Comparison of ENCODE assay signal across 19 cellular contexts in the genomic region with DNA sequence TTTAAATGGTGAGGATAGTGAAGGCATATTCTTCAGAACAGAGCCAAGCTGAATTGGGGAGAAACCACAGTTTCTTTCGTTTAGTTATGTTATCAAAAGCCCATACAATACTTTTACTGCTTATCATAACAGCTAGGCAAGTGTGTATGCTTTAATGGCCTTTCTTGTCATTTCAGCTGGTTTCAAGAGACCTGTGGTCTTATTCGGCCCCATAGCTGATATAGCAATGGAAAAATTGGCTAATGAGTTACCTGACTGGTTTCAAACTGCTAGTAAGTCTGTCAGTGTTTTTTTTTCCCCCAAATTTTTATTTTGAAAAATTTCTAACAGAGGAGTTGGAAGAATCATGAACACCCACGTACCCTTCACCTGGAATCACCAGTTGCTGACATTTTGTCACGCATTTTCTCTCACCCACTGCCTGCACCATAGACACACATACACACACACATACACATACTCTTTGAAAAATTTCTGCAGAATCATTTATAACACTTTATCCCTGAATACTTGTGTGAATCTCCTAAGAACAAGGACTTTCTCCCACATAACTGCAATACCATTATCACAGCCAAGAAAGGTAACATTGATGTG.
DNase-seq lines count a peak whose midpoint lies in the region; ATAC-seq lines count a peak whose summit lies in the region.
"Had no signal": no experiment of that assay in that cellular context is flagged by ENCODE, and none has a peak within 500 bp of the region (broad histone marks: within the 10 kb centered on the region; RNA-seq: fewer than 3 reads in every experiment).

No MANE protein-coding gene starts in this region.

- H3K4me2 ChIP-seq in Karpas-422 (ENCODE audit: low read depth, low read length, poor library complexity, severe bottlenecking): no peak overlapping the region

- no peak overlapping the region for H3K9ac ChIP-seq in Karpas-422 (ENCODE audit: low read length)
- H3K9ac ChIP-seq: BLaER1 had no signal

- no peak overlapping the region for H3K4me3 ChIP-seq in Karpas-422 (ENCODE audit: low read length)
- H3K4me3 ChIP-seq: BLaER1, GM12878, HAP-1 had no signal

- no peaks in the 10 kb centered on the region for H3K36me3 ChIP-seq in Karpas-422 (ENCODE audit: insufficient read depth, low read length)

- DNase-seq in putamen (ENCODE audit: low spot score) (peak; percentile 33), amniotic stem cell (lab: John Stamatoyannopoulos, UW) (no peak), Karpas-422 (no peak), CD1c-positive myeloid dendritic cell (ENCODE audit: extremely low spot score) (no peak)
- DNase-seq: CD4-positive, alpha-beta T cell; CD8-positive, alpha-beta memory T cell; DMS 273 treated with DMSO at 0.1 percent for 48 hours; DMS79; EL; GDM1; GOT3; HFFc6 had no signal

- no peaks in the 10 kb centered on the region for H3K9me2 ChIP-seq in Karpas-422 (replicated peaks; ENCODE audit: insufficient read depth, low read length)

- no peak overlapping the region for H3K27ac ChIP-seq in Karpas-422 (ENCODE audit: low read length)
- H3K27ac ChIP-seq: BLaER1, C4-2B had no signal

- no peaks in the 10 kb centered on the region for H3K27me3 ChIP-seq in Karpas-422 (ENCODE audit: low read length)
- H3K27me3 ChIP-seq: BLaER1 had no signal

- H3K9me3 ChIP-seq in Karpas-422 (ENCODE audit: low read length): no peaks in the 10 kb centered on the region
- H3K9me3 ChIP-seq: BLaER1, HAP-1 had no signal

- H2AFZ ChIP-seq in Karpas-422 (ENCODE audit: low read length): no peak overlapping the region

- no peaks in the 10 kb centered on the region for H3K79me2 ChIP-seq in Karpas-422 (ENCODE audit: low read length)

- no peaks in the 10 kb centered on the region for H4K20me1 ChIP-seq in Karpas-422 (ENCODE audit: insufficient read depth, low read depth, low read length)
- H4K20me1 ChIP-seq: BLaER1 had no signal

- H3K4me1 ChIP-seq in Karpas-422 (ENCODE audit: low read length): peaks cover 9% of the 10 kb centered on the region
- H3K4me1 ChIP-seq: HAP-1 had no signal

- ATAC-seq in GM18861 (IDR thresholded peaks at IDR 0.05; ENCODE audit: unreplicated experiment) (peak; percentile 66), GM19372 (IDR thresholded peaks at IDR 0.05; ENCODE audit: low read depth, unreplicated experiment) (peak; percentile 91), HG03378 (IDR thresholded peaks at IDR 0.05; ENCODE audit: unreplicated experiment) (peak; percentile 64)
- ATAC-seq: GM12878 had no signal
